35 cellular contexts compared by ENCODE assay signal in the genomic region with DNA sequence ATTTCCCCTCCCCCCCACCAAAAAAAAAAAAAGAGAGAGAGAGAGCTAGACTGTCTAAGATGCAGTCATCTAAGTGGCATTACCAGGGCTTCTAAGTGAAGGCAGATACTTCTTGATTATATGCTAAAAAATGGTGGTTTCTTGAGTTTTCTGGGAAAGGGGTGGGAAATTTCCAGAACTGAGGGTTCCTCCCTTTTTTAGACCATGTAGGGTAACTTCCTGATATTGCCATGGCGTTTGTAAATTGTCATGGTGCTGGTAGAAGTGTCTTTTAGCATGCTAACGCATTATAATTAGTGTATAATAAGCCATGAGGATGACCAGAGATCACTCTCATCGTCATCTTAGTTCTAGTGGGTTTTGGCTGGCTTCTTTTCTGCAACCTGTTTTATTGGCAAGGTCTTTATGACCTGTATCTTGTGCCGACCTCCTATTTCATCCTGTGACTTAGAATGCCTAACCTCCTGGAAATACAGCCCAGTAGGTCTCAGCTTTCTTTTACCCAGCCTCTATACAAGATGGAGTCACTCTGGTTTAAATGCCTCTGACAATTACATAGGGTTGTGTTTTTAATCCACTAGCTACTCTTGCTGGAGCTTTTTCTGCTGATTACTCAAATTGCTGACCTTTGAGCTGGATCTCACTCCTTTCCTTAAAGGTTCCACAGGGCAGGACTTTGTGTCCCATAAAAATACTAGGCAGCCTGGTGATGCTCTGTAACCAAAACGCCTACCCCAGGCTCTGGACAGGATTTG. TPM values are rescaled to one million over a fixed set of nuclear protein-coding genes. Genes with fewer than 3 reads are reported as not detected.
"Had no signal": no experiment of that assay in that cellular context is flagged by ENCODE, and none has a peak within 500 bp of the region (broad histone marks: within the 10 kb centered on the region; RNA-seq: fewer than 3 reads in every experiment).

No MANE protein-coding gene starts in this region.

- DNase-seq: activated B cell treated with CpG ODN at 0.5 μM for 24 hours; activated CD4-positive, alpha-beta T cell treated with anti-CD3 and anti-CD28 coated beads for 48 hours; activated CD4-positive, alpha-beta T cell treated with anti-CD3 and anti-CD28 coated beads, Interleukin-2, amount 50 U/mL, for 1 hour; activated CD4-positive, alpha-beta T cell treated with anti-CD3 and anti-CD28 coated beads, Interleukin-2, amount 50 U/mL, for 48 hours; activated CD8-positive, alpha-beta memory T cell treated with anti-CD3 and anti-CD28 coated beads for 24 hours; activated CD8-positive, alpha-beta T cell treated with anti-CD3 and anti-CD28 coated beads for 36 hours; activated effector memory CD4-positive, alpha-beta T cell treated with Interleukin-2 at 50 U/mL for 16 hours; activated gamma-delta T cell treated with Interleukin-2 at 50 U/mL for 16 hours; activated naive CD4-positive, alpha-beta T cell treated with anti-CD3 and anti-CD28 coated beads, Interleukin-2, amount 50 U/mL, for 16 hours; activated naive CD4-positive, alpha-beta T cell treated with Interleukin-2 at 50 U/mL for 16 hours; activated T-cell treated with anti-CD3 and anti-CD28 coated beads, Interleukin-2, amount 50 U/mL, for 4 hours; amniotic stem cell; anterior cingulate cortex; brain microvascular endothelial cell; caudate nucleus; cortex of kidney; dermis blood vessel endothelial cell; effector CD4-positive, alpha-beta T cell; effector memory CD8-positive, alpha-beta T cell; erythroblast; esophagus squamous epithelium; foreskin melanocyte; T-helper 1 cell; T-helper 17 cell; T1000; WERI-Rb-1 had no signal

- H3K36me3 ChIP-seq: brain microvascular endothelial cell, esophagus squamous epithelium, gastroesophageal sphincter, WERI-Rb-1 had no signal

- H3K27me3 ChIP-seq: brain microvascular endothelial cell, esophagus squamous epithelium, gastroesophageal sphincter had no signal

- H3K27ac ChIP-seq: brain microvascular endothelial cell, esophagus squamous epithelium, gastroesophageal sphincter, WERI-Rb-1 had no signal

- H3K4me3 ChIP-seq: esophagus squamous epithelium, gastroesophageal sphincter had no signal

- FAIRE-seq: astrocyte, colon had no signal

- ATAC-seq: activated CD4-positive, CD25-positive, alpha-beta regulatory T cell treated with anti-CD3 and anti-CD28 coated beads, Interleukin-2, amount 50 U/mL, for 24 hours; activated CD8-positive, alpha-beta T cell treated with anti-CD3 and anti-CD28 coated beads for 36 hours; activated T-cell treated with anti-CD3 and anti-CD28 coated beads, Interleukin-2, amount 50 U/mL, for 4 hours; activated T-helper 17 cell treated with anti-CD3 and anti-CD28 coated beads, Interleukin-2, amount 50 U/mL, for 72 hours; effector memory CD8-positive, alpha-beta T cell; gastroesophageal sphincter; T-helper 17 cell had no signal

- H3K4me1 ChIP-seq: esophagus squamous epithelium, gastroesophageal sphincter had no signal

RNA-seq across cellular contexts. Expression of a gene that starts 30.4 kb away (rescaled TPM):
- total RNA-seq: activated CD8-positive, alpha-beta T cell treated with anti-CD3 and anti-CD28 coated beads for 36 hours; activated T-helper 17 cell treated with anti-CD3 and anti-CD28 coated beads, Interleukin-2, amount 50 U/mL, for 72 hours; chondrocyte; dermis blood vessel endothelial cell; esophagus squamous epithelium; fibroblast of lung; fibroblast of villous mesenchyme; glomerular endothelial cell; T-helper 17 cell had no signal
- polyA plus RNA-seq: fibroblast of lung had no signal
